ENCODE assay signal across 11 cellular contexts in genomic region chr1:204406621-204407020, GRCh38. TPM values are rescaled to one million over a fixed set of nuclear protein-coding genes. Genes with fewer than 3 reads are reported as not detected.
A peak's percentile ranks its signal among the peaks of the same experiment; 100 is the strongest.
DNase-seq lines count a peak whose midpoint lies in the region; ATAC-seq lines count a peak whose summit lies in the region.
"Had no signal": no experiment of that assay in that cellular context is flagged by ENCODE, and none has a peak within 500 bp of the region (broad histone marks: within the 10 kb centered on the region; RNA-seq: fewer than 3 reads in every experiment).

No MANE protein-coding gene starts in this region.

- CTCF ChIA-PET in activated CD4-positive, alpha-beta T cell treated with anti-CD3 and anti-CD28 coated beads for 36 hours (lab: Charles Lee) = interaction anchor here (0.7 to 5.7 kb wide), 8 partner anchors 9 to 97 kb away, joined by 3 to 75 read pairs (median 4); no protein-coding TSS in a partner anchor

- H3K27me3 ChIP-seq in subcutaneous abdominal adipose tissue (ENCODE audit: control insufficient read depth in 5 of 5, insufficient read depth in 4 of 5, low read length in 5 of 5) = no peaks in the 10 kb centered on the region

- H3K9ac ChIP-seq in subcutaneous abdominal adipose tissue (ENCODE audit: low read length in 5 of 5) = peak overlapping the region; percentile 75 to 100 (median 99)

- intact Hi-C loops in activated CD4-positive, alpha-beta T cell treated with anti-CD3 and anti-CD28 coated beads for 36 hours (cut with DNase I, micrococcal nuclease) = loop anchor here in 1 of 2 experiments (10.0 kb wide), 1 partner anchor 782 kb away; the partner anchor contains the start of gene ATP2B4

- H3K4me1 Mint-ChIP-seq in activated CD4-positive, alpha-beta T cell treated with anti-CD3 and anti-CD28 coated beads for 36 hours = peaks cover 18% of the 10 kb centered on the region
- peaks cover 33% of the 10 kb centered on the region for H3K4me1 Mint-ChIP-seq in activated naive CD8-positive, alpha-beta T cell (ENCODE audit: low read depth)

- peaks cover 84% of the 10 kb centered on the region for H3K36me3 Mint-ChIP-seq in activated CD4-positive, alpha-beta T cell treated with anti-CD3 and anti-CD28 coated beads for 36 hours (ENCODE audit: low read depth)
- peaks cover 18% of the 10 kb centered on the region for H3K36me3 Mint-ChIP-seq in activated naive CD8-positive, alpha-beta T cell

- no peak for DNase-seq in activated CD4-positive, alpha-beta T cell treated with anti-CD3 and anti-CD28 coated beads for 36 hours
- no peak for DNase-seq in activated CD4-positive, alpha-beta T cell treated with anti-CD3 and anti-CD28 coated beads for 48 hours
- peak; percentile 3 for DNase-seq in islet precursor cell
- DNase-seq: activated effector memory CD4-positive, alpha-beta T cell treated with Interleukin-2 at 50 U/mL for 16 hours; NCI-H2227 treated with DMSO at 0.1 percent for 48 hours; stimulated activated CD4-positive, alpha-beta T cell treated with anti-CD3 and anti-CD28 coated beads, Interleukin-12 subunit alpha, Interleukin-12 subunit beta, amount 100 ng/mL, for 4 hours had no signal

- H3K27me3 Mint-ChIP-seq in activated CD4-positive, alpha-beta T cell treated with anti-CD3 and anti-CD28 coated beads for 36 hours = no peaks in the 10 kb centered on the region
- H3K27me3 Mint-ChIP-seq in activated naive CD8-positive, alpha-beta T cell = no peaks in the 10 kb centered on the region

- H3K9me3 ChIP-seq in subcutaneous abdominal adipose tissue (ENCODE audit: control insufficient read depth in 5 of 5, low read length in 5 of 5) = no peaks in the 10 kb centered on the region

- peak overlapping the region; percentile 96 to 100 (median 97) for H3K4me3 ChIP-seq in subcutaneous abdominal adipose tissue (ENCODE audit: low read depth in 1 of 5, low read length in 5 of 5)

- ATAC-seq in activated CD4-positive, alpha-beta T cell treated with anti-CD3 and anti-CD28 coated beads for 36 hours = no peak
- ATAC-seq in GM18909 (IDR thresholded peaks at IDR 0.05; ENCODE audit: poor library complexity, unreplicated experiment) = no peak
- ATAC-seq in activated CD4-positive, CD25-positive, alpha-beta regulatory T cell treated with anti-CD3 and anti-CD28 coated beads, Interleukin-2, amount 50 U/mL, for 24 hours = no peak
- ATAC-seq in GM21529 (IDR thresholded peaks at IDR 0.05; ENCODE audit: unreplicated experiment) = no peak

- peak overlapping the region; percentile 80 for H3K27ac Mint-ChIP-seq in activated CD4-positive, alpha-beta T cell treated with anti-CD3 and anti-CD28 coated beads for 36 hours
- peak overlapping the region; percentile 75 for H3K27ac Mint-ChIP-seq in activated naive CD8-positive, alpha-beta T cell

- no peaks in the 10 kb centered on the region for H3K9me3 Mint-ChIP-seq in activated CD4-positive, alpha-beta T cell treated with anti-CD3 and anti-CD28 coated beads for 36 hours (ENCODE audit: low read depth)
- no peaks in the 10 kb centered on the region for H3K9me3 Mint-ChIP-seq in activated naive CD8-positive, alpha-beta T cell (ENCODE audit: low read depth)

- peaks cover 31 to 42% (median 38%) of the 10 kb centered on the region in 5 donors for H3K36me3 ChIP-seq in subcutaneous abdominal adipose tissue (ENCODE audit: control insufficient read depth in 5 of 5, insufficient read depth in 5 of 5, low read length in 5 of 5)

- POLR2A ChIA-PET in activated CD4-positive, alpha-beta T cell treated with anti-CD3 and anti-CD28 coated beads for 36 hours (lab: Charles Lee) = interaction anchor here (0.8 to 1.5 kb wide), 2 partner anchors 8 to 10 kb away, joined by 3 read pairs; no protein-coding TSS in a partner anchor

- peaks cover 0 to 48% (median 36%) of the 10 kb centered on the region in 5 donors for H3K4me1 ChIP-seq in subcutaneous abdominal adipose tissue (ENCODE audit: control insufficient read depth in 5 of 5, insufficient read depth in 5 of 5, low read length in 5 of 5)

- peak overlapping the region; percentile 99 for H3K27ac ChIP-seq in subcutaneous abdominal adipose tissue (ENCODE audit: low read depth, low read length)

- peak overlapping the region; percentile 98 for H3K4me3 Mint-ChIP-seq in activated CD4-positive, alpha-beta T cell treated with anti-CD3 and anti-CD28 coated beads for 36 hours
- peak overlapping the region; percentile 98 for H3K4me3 Mint-ChIP-seq in activated naive CD8-positive, alpha-beta T cell

RNA-seq across cellular contexts. Expression of gene PPP1R15B, which starts 5.0 kb away (rescaled TPM):
- 10 to 100 TPM; 55.9 to 57.6 TPM for total RNA-seq in activated CD4-positive, alpha-beta T cell treated with anti-CD3 and anti-CD28 coated beads for 36 hours

RNA-seq across cellular contexts. Expression of gene PLEKHA6, which starts 46.9 kb away (rescaled TPM):
- total RNA-seq in activated CD4-positive, alpha-beta T cell treated with anti-CD3 and anti-CD28 coated beads for 36 hours = under 1 TPM; 0.86 to 0.87 TPM
